ENCODE assay signal across 18 cellular contexts in the genomic region with DNA sequence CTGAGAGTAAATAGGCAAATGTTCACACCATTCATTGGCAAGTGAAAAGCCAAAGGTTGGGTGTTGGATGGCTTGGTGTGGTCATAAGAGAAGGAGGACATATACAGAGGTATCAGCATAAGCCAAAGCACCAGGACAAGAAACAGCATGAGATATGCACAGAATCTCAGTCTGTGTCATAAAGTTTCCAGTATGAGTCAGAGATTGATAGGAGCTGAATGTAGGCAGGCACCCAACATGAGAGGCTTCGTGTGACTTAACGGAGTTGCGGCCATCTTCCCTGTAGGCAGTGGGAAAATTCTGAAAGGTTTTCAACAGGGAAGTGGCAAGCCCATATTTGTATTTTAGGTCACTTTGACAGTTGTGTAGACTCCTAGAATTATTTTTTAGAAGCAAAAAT.
A peak's percentile ranks its signal among the peaks of the same experiment; 100 is the strongest.
DNase-seq lines count a peak whose midpoint lies in the region; ATAC-seq and TF ChIP-seq lines count a peak whose summit lies in the region.
"Had no signal": no experiment of that assay in that cellular context is flagged by ENCODE, and none has a peak within 500 bp of the region (broad histone marks: within the 10 kb centered on the region; RNA-seq: fewer than 3 reads in every experiment).

No MANE protein-coding gene starts in this region.

- H3K27me3 ChIP-seq in GM06990 (replicated peaks; ENCODE audit: control insufficient read depth, insufficient read depth, low read length) (no peaks in the 10 kb centered on the region), brain microvascular endothelial cell (replicated peaks) (no peaks in the 10 kb centered on the region)
- H3K27me3 ChIP-seq: right lobe of liver had no signal

- H3K4me3 ChIP-seq in GM06990 (replicated peaks; ENCODE audit: low read depth, low read length) (no peak overlapping the region), brain microvascular endothelial cell (ENCODE audit: low read depth, low read length) (no peak overlapping the region)
- H3K4me3 ChIP-seq: right lobe of liver had no signal

- ATAC-seq in GM19395 (IDR thresholded peaks at IDR 0.05; ENCODE audit: unreplicated experiment) (peak; percentile 76), HG03039 (IDR thresholded peaks at IDR 0.05; ENCODE audit: unreplicated experiment) (peak; percentile 85), HG03280 (IDR thresholded peaks at IDR 0.05; ENCODE audit: unreplicated experiment) (no peak)
- ATAC-seq: right lobe of liver had no signal

- H3K36me3 Mint-ChIP-seq in nephron progenitor cell (ENCODE audit: low read depth) = no peaks in the 10 kb centered on the region
- H3K36me3 Mint-ChIP-seq: activated naive CD4-positive, alpha-beta T cell treated with anti-CD3 and anti-CD28 coated beads, Interleukin-2, amount 10 ng/mL, durations not matched to agents 7 days and 5 days; CD4-positive, alpha-beta memory T cell had no signal

- H3K27ac Mint-ChIP-seq in nephron progenitor cell = no peak overlapping the region
- H3K27ac Mint-ChIP-seq: activated naive CD4-positive, alpha-beta T cell treated with anti-CD3 and anti-CD28 coated beads, Interleukin-2, amount 10 ng/mL, durations not matched to agents 7 days and 5 days; CD4-positive, alpha-beta memory T cell; T-helper 2 cell treated with Interferon-gamma antibody and Interleukin-4, amounts not matched to agents 5 μg/mL and 100 μg/mL, for 36 hours had no signal

- DNase-seq in GM06990 (ENCODE audit: extremely low read depth, insufficient read length) (peak; percentile 18), brain microvascular endothelial cell (peak; percentile 62), iPS-NIHi7 (ENCODE audit: extremely low spot score) (no peak), nephron progenitor cell (no peak)
- DNase-seq in activated CD4-positive, alpha-beta T cell treated with anti-CD3 and anti-CD28 coated beads for 1 hour = no peak
- DNase-seq: activated CD4-positive, CD25-positive, alpha-beta regulatory T cell treated with anti-CD3 and anti-CD28 coated beads, Interleukin-2, amount 50 U/mL, for 72 hours; activated naive CD4-positive, alpha-beta T cell treated with anti-CD3 and anti-CD28 coated beads, Interleukin-2, amount 10 ng/mL, durations not matched to agents 7 days and 5 days; CD4-positive, alpha-beta memory T cell; head of caudate nucleus; occipital lobe; right lobe of liver; SHP77; stimulated activated CD8-positive, alpha-beta memory T cell treated with anti-CD3 and anti-CD28 coated beads, Interleukin-4, amount 100 ng/mL, for 48 hours had no signal

- H3K36me3 ChIP-seq in GM06990 (ENCODE audit: control insufficient read depth, insufficient read depth, low read length) (no peaks in the 10 kb centered on the region), brain microvascular endothelial cell (replicated peaks) (no peaks in the 10 kb centered on the region)
- H3K36me3 ChIP-seq: right lobe of liver had no signal

- H3K27me3 Mint-ChIP-seq in nephron progenitor cell (ENCODE audit: low read depth, poor library complexity) = peaks cover 4% of the 10 kb centered on the region
- H3K27me3 Mint-ChIP-seq: activated naive CD4-positive, alpha-beta T cell treated with anti-CD3 and anti-CD28 coated beads, Interleukin-2, amount 10 ng/mL, durations not matched to agents 7 days and 5 days; brain had no signal

- no peak overlapping the region for H3K27ac ChIP-seq in brain microvascular endothelial cell
- H3K27ac ChIP-seq: right lobe of liver had no signal

- peaks cover 12% of the 10 kb centered on the region for H3K4me1 Mint-ChIP-seq in nephron progenitor cell
- H3K4me1 Mint-ChIP-seq: activated naive CD4-positive, alpha-beta T cell treated with anti-CD3 and anti-CD28 coated beads, Interleukin-2, amount 10 ng/mL, durations not matched to agents 7 days and 5 days; CD4-positive, alpha-beta memory T cell had no signal

- TF ChIP-seq CTCF in GM06990 (IDR thresholded peaks at IDR 0.05; ENCODE audit: insufficient read depth, low read length, poor library complexity, severe bottlenecking) (no peak), brain microvascular endothelial cell (IDR thresholded peaks at IDR 0.05; ENCODE audit: low read depth, low read length, missing control alignments) (no peak), nephron progenitor cell (IDR thresholded peaks at IDR 0.05) (no peak)

- no peak overlapping the region for H3K4me3 Mint-ChIP-seq in nephron progenitor cell
- H3K4me3 Mint-ChIP-seq: activated naive CD4-positive, alpha-beta T cell treated with anti-CD3 and anti-CD28 coated beads, Interleukin-2, amount 10 ng/mL, durations not matched to agents 7 days and 5 days; CD4-positive, alpha-beta memory T cell; T-helper 2 cell treated with Interferon-gamma antibody and Interleukin-4, amounts not matched to agents 5 μg/mL and 100 μg/mL, for 36 hours had no signal

- in situ Hi-C loops in brain microvascular endothelial cell (cut with HindIII; ENCODE audit: low pct_ligation_motif_present, low sequenced_read_pairs) = no loop called here

- no peaks in the 10 kb centered on the region for H3K9me3 Mint-ChIP-seq in nephron progenitor cell
- H3K9me3 Mint-ChIP-seq: activated naive CD4-positive, alpha-beta T cell treated with anti-CD3 and anti-CD28 coated beads, Interleukin-2, amount 10 ng/mL, durations not matched to agents 7 days and 5 days; brain; T-helper 2 cell treated with Interferon-gamma antibody and Interleukin-4, amounts not matched to agents 5 μg/mL and 100 μg/mL, for 36 hours had no signal

Comparison
In these comparisons a context has a peak if more than half of its experiments do, and no peak if none do; other contexts are left out.
1. DNase-seq: peak in GM06990 (single experiment) and brain microvascular endothelial cell (single experiment); none in iPS-NIHi7 (single experiment), activated CD4-positive, alpha-beta T cell treated with anti-CD3 and anti-CD28 coated beads for 1 hour (single experiment) and nephron progenitor cell (single experiment).